Comparison of ENCODE assay signal across 8 cellular contexts in genomic region chr2:45169339-45170190, GRCh38.
DNase-seq lines count a peak whose midpoint lies in the region; ATAC-seq and TF ChIP-seq lines count a peak whose summit lies in the region.

No MANE protein-coding gene starts in this region.

- no peak for TF ChIP-seq CTCF in right atrium auricular region (IDR thresholded peaks at IDR 0.05)

- no peaks in the 10 kb centered on the region for H3K9me3 Mint-ChIP-seq in activated CD8-positive, alpha-beta memory T cell treated with anti-CD3 and anti-CD28 coated beads, Interleukin-2, amount 10 ng/mL, durations not matched to agents 7 days and 5 days (ENCODE audit: low read depth)

- peaks cover 50% of the 10 kb centered on the region for H3K27me3 ChIP-seq in H7 (ENCODE audit: control insufficient read depth, insufficient read depth, low read length)
- peaks cover 9 to 21% of the 10 kb centered on the region in 2 donors for H3K27me3 ChIP-seq in right atrium auricular region
- peaks cover 17% of the 10 kb centered on the region for H3K27me3 ChIP-seq in effector memory CD4-positive, alpha-beta T cell (replicated peaks; ENCODE audit: control insufficient read depth, insufficient read depth, low read length, poor library complexity, severe bottlenecking)

- peak; percentile 45 for DNase-seq in AG08396 (ENCODE audit: low spot score)
- peak; percentile 87 for DNase-seq in H7
- DNase-seq in activated CD8-positive, alpha-beta memory T cell treated with anti-CD3 and anti-CD28 coated beads, Interleukin-2, amount 10 ng/mL, durations not matched to agents 7 days and 5 days = no peak
- no peak for DNase-seq in right atrium auricular region (ENCODE audit: low spot score)
- peak; percentile 28 for DNase-seq in stimulated activated CD8-positive, alpha-beta memory T cell treated with anti-CD3 and anti-CD28 coated beads, Interleukin-4, amount 100 ng/mL, for 48 hours
- DNase-seq in effector memory CD4-positive, alpha-beta T cell = no peak

- H3K4me3 Mint-ChIP-seq in activated CD8-positive, alpha-beta memory T cell treated with anti-CD3 and anti-CD28 coated beads, Interleukin-2, amount 10 ng/mL, durations not matched to agents 7 days and 5 days = no peak overlapping the region

- H3K4me1 Mint-ChIP-seq in activated CD8-positive, alpha-beta memory T cell treated with anti-CD3 and anti-CD28 coated beads, Interleukin-2, amount 10 ng/mL, durations not matched to agents 7 days and 5 days = peaks cover 4% of the 10 kb centered on the region

- peak overlapping the region; percentile 54 to 57 for H3K27ac ChIP-seq in right atrium auricular region
- H3K27ac ChIP-seq in effector memory CD4-positive, alpha-beta T cell (ENCODE audit: insufficient read depth, low read length, poor library complexity, severe bottlenecking) = no peak overlapping the region

- H3K27me3 Mint-ChIP-seq in activated CD8-positive, alpha-beta memory T cell treated with anti-CD3 and anti-CD28 coated beads, Interleukin-2, amount 10 ng/mL, durations not matched to agents 7 days and 5 days = peaks cover 82% of the 10 kb centered on the region

- no peaks in the 10 kb centered on the region for H3K9me3 ChIP-seq in right atrium auricular region
- H3K9me3 ChIP-seq in effector memory CD4-positive, alpha-beta T cell (ENCODE audit: control insufficient read depth, low read length) = no peaks in the 10 kb centered on the region

- ATAC-seq in activated CD8-positive, alpha-beta memory T cell treated with anti-CD3 and anti-CD28 coated beads, Interleukin-2, amount 10 ng/mL, durations not matched to agents 7 days and 5 days = peak; percentile 47
- no peak for ATAC-seq in GM18498 (IDR thresholded peaks at IDR 0.05; ENCODE audit: unreplicated experiment)
- ATAC-seq in HG03457 (IDR thresholded peaks at IDR 0.05; ENCODE audit: unreplicated experiment) = no peak

- peaks cover 0 to 20% of the 10 kb centered on the region in 2 donors for H3K4me1 ChIP-seq in right atrium auricular region
- peaks cover 4% of the 10 kb centered on the region for H3K4me1 ChIP-seq in effector memory CD4-positive, alpha-beta T cell (ENCODE audit: control insufficient read depth, insufficient read depth, low read length, poor library complexity, severe bottlenecking)

- CTCF ChIA-PET in activated CD8-positive, alpha-beta memory T cell treated with anti-CD3 and anti-CD28 coated beads, Interleukin-2, amount 10 ng/mL, durations not matched to agents 7 days and 5 days (lab: Charles Lee) = no interaction called here

- H3K4me3 ChIP-seq in H7 (ENCODE audit: insufficient read depth, low read depth, low read length) (peak overlapping the region; percentile 51), right atrium auricular region (peak overlapping the region; percentile 30 to 53)
- H3K4me3 ChIP-seq in effector memory CD4-positive, alpha-beta T cell (ENCODE audit: insufficient read depth, low read depth, low read length, poor library complexity, severe bottlenecking) = no peak overlapping the region

- H3K36me3 Mint-ChIP-seq in activated CD8-positive, alpha-beta memory T cell treated with anti-CD3 and anti-CD28 coated beads, Interleukin-2, amount 10 ng/mL, durations not matched to agents 7 days and 5 days = peaks cover 2% of the 10 kb centered on the region

- H3K27ac Mint-ChIP-seq in activated CD8-positive, alpha-beta memory T cell treated with anti-CD3 and anti-CD28 coated beads, Interleukin-2, amount 10 ng/mL, durations not matched to agents 7 days and 5 days = no peak overlapping the region

- no peaks in the 10 kb centered on the region for H3K36me3 ChIP-seq in H7 (replicated peaks; ENCODE audit: control insufficient read depth, insufficient read depth, low read length)
- no peaks in the 10 kb centered on the region for H3K36me3 ChIP-seq in right atrium auricular region
- H3K36me3 ChIP-seq in effector memory CD4-positive, alpha-beta T cell (ENCODE audit: control insufficient read depth, insufficient read depth, low read length) = no peaks in the 10 kb centered on the region

Comparison
In these comparisons a context has a peak if more than half of its experiments do, and no peak if none do; other contexts are left out.
1. DNase-seq: peak in AG08396 (single experiment), H7 (single experiment) and stimulated activated CD8-positive, alpha-beta memory T cell treated with anti-CD3 and anti-CD28 coated beads, Interleukin-4, amount 100 ng/mL, for 48 hours (single experiment); none in activated CD8-positive, alpha-beta memory T cell treated with anti-CD3 and anti-CD28 coated beads, Interleukin-2, amount 10 ng/mL, durations not matched to agents 7 days and 5 days (single experiment), right atrium auricular region (single experiment) and effector memory CD4-positive, alpha-beta T cell (0 of 3).